17 cellular contexts compared by ENCODE assay signal in the genomic region with DNA sequence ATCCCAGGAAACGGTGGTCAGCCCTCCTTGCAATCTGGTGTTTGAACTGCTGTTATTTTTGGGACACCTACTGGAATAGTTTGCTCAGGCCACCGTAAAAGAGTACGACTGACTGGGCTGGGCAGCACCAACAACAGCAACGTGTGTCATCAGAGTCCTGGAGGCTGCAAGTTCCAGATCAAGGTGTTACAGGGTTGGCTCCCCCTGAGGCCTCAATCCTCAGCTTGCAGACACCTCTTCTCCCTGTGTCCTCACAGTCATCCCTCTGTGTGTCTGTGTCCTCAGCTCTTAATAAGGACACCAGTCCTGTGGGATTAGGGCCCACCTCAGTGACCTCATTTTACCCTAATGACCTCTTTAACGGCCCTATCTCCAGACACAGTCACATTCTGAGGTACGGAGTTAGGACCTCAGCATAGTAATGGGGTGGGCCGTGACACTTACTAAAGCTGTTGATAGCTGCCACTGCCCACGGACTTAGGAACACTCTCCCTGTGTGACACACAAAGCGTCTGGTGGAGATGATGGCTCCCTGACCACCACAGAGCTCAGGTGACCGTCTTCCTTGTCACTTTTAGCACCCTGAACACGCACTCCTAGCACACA. TPM values are rescaled to one million over a fixed set of nuclear protein-coding genes. Genes with fewer than 3 reads are reported as not detected.
A peak's percentile ranks its signal among the peaks of the same experiment; 100 is the strongest.
DNase-seq lines count a peak whose midpoint lies in the region; ATAC-seq and TF ChIP-seq lines count a peak whose summit lies in the region.
"Had no signal": no experiment of that assay in that cellular context is flagged by ENCODE, and none has a peak within 500 bp of the region (broad histone marks: within the 10 kb centered on the region; RNA-seq: fewer than 3 reads in every experiment).

No MANE protein-coding gene starts in this region.

- H3K9me3 Mint-ChIP-seq in osteocyte (ENCODE audit: unreplicated experiment): peaks cover 10% of the 10 kb centered on the region

- H3K27me3 ChIP-seq in MM.1S (replicated peaks; ENCODE audit: insufficient read depth, low read length): peaks cover 67% of the 10 kb centered on the region
- H3K27me3 ChIP-seq: BLaER1 had no signal

- no peak overlapping the region for H3K27ac Mint-ChIP-seq in osteocyte (ENCODE audit: unreplicated experiment)
- H3K27ac Mint-ChIP-seq: B cell; CD4-positive, CD25-positive, alpha-beta regulatory T cell; CD8-positive, alpha-beta T cell; HFFc6 had no signal

- no peak overlapping the region for H3K9ac ChIP-seq in MM.1S (ENCODE audit: low read length)
- H3K9ac ChIP-seq: BLaER1 had no signal

- no peaks in the 10 kb centered on the region for H3K4me1 Mint-ChIP-seq in osteocyte (ENCODE audit: unreplicated experiment)
- H3K4me1 Mint-ChIP-seq: B cell; CD4-positive, CD25-positive, alpha-beta regulatory T cell had no signal

- TF ChIP-seq CTCF in MM.1S (IDR thresholded peaks at IDR 0.05; ENCODE audit: low read length) (no peak), coronary artery (IDR thresholded peaks at IDR 0.05) (no peak), osteocyte (IDR thresholded peaks at IDR 0.05) (no peak)

- H3K27ac ChIP-seq in MM.1S (ENCODE audit: low read length) (peak overlapping the region; percentile 53; the same call in 1 of the 2 replicates), coronary artery (no peak overlapping the region)
- H3K27ac ChIP-seq: BLaER1, C4-2B had no signal

- peak overlapping the region; percentile 14; the same call in 1 of the 2 replicates for H3K4me2 ChIP-seq in MM.1S (ENCODE audit: low read depth, low read length)
- H3K4me2 ChIP-seq: BLaER1 had no signal

- H3F3A ChIP-seq in MM.1S (ENCODE audit: insufficient read depth, low read length): no peaks in the 10 kb centered on the region

- peaks cover 13% of the 10 kb centered on the region for H3K4me1 ChIP-seq in MM.1S (ENCODE audit: low read length)
- H3K4me1 ChIP-seq: BLaER1, Caco-2, HAP-1 had no signal

- H3K9me3 ChIP-seq in MM.1S (replicated peaks; ENCODE audit: insufficient read depth, low read length): no peaks in the 10 kb centered on the region
- H3K9me3 ChIP-seq: HAP-1 had no signal

- no peaks in the 10 kb centered on the region for H3K9me2 ChIP-seq in MM.1S (replicated peaks; ENCODE audit: insufficient read depth, low read length)

- peak; percentile 9 for DNase-seq in MM.1S
- DNase-seq in coronary artery (ENCODE audit: low spot score): peak; percentile 47
- DNase-seq in osteocyte (ENCODE audit: extremely low spot score, unreplicated experiment): peak; percentile 65
- DNase-seq in NCI-H187 treated with DMSO at 0.1 percent for 48 hours (lab: John Stamatoyannopoulos, UW): no peak
- DNase-seq in 8988T: no peak
- DNase-seq: Caco-2; CD4-positive, CD25-positive, alpha-beta regulatory T cell; CD8-positive, alpha-beta T cell; DMS153; DND-41; GOT3; HFFc6 had no signal

- no peaks in the 10 kb centered on the region for H4K20me1 ChIP-seq in MM.1S (ENCODE audit: insufficient read depth, low read length)
- H4K20me1 ChIP-seq: BLaER1 had no signal

- H3K79me2 ChIP-seq in MM.1S (ENCODE audit: low read length): no peaks in the 10 kb centered on the region

- no peak overlapping the region for H3K4me3 Mint-ChIP-seq in osteocyte (ENCODE audit: unreplicated experiment)
- H3K4me3 Mint-ChIP-seq: B cell; CD4-positive, CD25-positive, alpha-beta regulatory T cell; CD8-positive, alpha-beta T cell; HFFc6 had no signal

- H3K4me3 ChIP-seq in MM.1S (ENCODE audit: low read length): no peak overlapping the region
- H3K4me3 ChIP-seq in coronary artery: no peak overlapping the region
- H3K4me3 ChIP-seq: BLaER1, HAP-1 had no signal

- H3K27me3 Mint-ChIP-seq in osteocyte (ENCODE audit: unreplicated experiment): peaks cover 8% of the 10 kb centered on the region
- H3K27me3 Mint-ChIP-seq: CD4-positive, CD25-positive, alpha-beta regulatory T cell had no signal

- no peak for ATAC-seq in HG02642 (IDR thresholded peaks at IDR 0.05; ENCODE audit: poor library complexity, unreplicated experiment)
- ATAC-seq: CD8-positive, alpha-beta T cell had no signal

- H2AFZ ChIP-seq in MM.1S (ENCODE audit: low read length): no peak overlapping the region

- H3K36me3 ChIP-seq in MM.1S (replicated peaks; ENCODE audit: insufficient read depth, low read length): no peaks in the 10 kb centered on the region
- H3K36me3 ChIP-seq: BLaER1, HAP-1 had no signal

- H3K36me3 Mint-ChIP-seq in osteocyte (ENCODE audit: unreplicated experiment): no peaks in the 10 kb centered on the region
- H3K36me3 Mint-ChIP-seq: CD4-positive, CD25-positive, alpha-beta regulatory T cell; CD8-positive, alpha-beta T cell had no signal

RNA-seq across cellular contexts. Expression of gene GLT6D1, which starts 16.8 kb away (rescaled TPM):
- total RNA-seq in osteocyte: not detected in 2 replicates
- total RNA-seq: B cell; Caco-2; CD4-positive, CD25-positive, alpha-beta regulatory T cell; CD8-positive, alpha-beta T cell; HFFc6 had no signal

RNA-seq across cellular contexts. Expression of gene LCN9, which starts 40.6 kb away (rescaled TPM):
- total RNA-seq in osteocyte: not detected in 2 replicates
- total RNA-seq: B cell; Caco-2; CD4-positive, CD25-positive, alpha-beta regulatory T cell; CD8-positive, alpha-beta T cell; HFFc6 had no signal

Comparison
In these comparisons a context has a peak if more than half of its experiments do, and no peak if none do; other contexts are left out.
1. DNase-seq: peak in MM.1S (single experiment), coronary artery (single experiment) and osteocyte (single experiment); none in NCI-H187 treated with DMSO at 0.1 percent for 48 hours (single experiment) and 8988T (single experiment).